ENCODE assay signal across 2 cellular contexts in the genomic region with DNA sequence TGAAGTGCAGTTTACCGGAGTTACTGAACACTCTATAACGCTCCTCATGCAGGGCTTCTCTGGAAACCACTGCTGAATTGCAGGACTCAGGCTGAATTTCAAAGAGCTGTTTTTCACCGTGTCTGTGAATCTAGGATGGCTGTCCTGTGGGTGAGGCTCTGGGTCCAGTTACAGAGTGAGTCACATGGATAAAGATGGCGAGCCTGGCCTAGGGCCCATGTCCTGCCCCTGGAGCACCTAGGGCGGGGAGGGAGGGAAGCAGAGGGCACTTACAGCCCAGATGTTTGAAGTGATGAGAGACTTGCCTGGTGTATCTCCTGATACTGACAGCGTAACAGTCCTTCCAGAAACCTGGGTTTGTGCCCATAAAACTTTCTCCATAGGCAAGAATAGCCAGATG.
TF ChIP-seq lines count a peak whose summit lies in the region.

No MANE protein-coding gene starts in this region.

TF ChIP-seq in GM23338, 12 proteins besides CTCF, POLR2A, EP300 and RAD21 (continued from another document):
- TF ChIP-seq, protein P1, sequence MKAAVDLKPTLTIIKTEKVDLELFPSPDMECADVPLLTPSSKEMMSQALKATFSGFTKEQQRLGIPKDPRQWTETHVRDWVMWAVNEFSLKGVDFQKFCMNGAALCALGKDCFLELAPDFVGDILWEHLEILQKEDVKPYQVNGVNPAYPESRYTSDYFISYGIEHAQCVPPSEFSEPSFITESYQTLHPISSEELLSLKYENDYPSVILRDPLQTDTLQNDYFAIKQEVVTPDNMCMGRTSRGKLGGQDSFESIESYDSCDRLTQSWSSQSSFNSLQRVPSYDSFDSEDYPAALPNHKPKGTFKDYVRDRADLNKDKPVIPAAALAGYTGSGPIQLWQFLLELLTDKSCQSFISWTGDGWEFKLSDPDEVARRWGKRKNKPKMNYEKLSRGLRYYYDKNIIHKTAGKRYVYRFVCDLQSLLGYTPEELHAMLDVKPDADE (IDR thresholded peaks at IDR 0.05) = no peak
- TF ChIP-seq, protein P2, sequence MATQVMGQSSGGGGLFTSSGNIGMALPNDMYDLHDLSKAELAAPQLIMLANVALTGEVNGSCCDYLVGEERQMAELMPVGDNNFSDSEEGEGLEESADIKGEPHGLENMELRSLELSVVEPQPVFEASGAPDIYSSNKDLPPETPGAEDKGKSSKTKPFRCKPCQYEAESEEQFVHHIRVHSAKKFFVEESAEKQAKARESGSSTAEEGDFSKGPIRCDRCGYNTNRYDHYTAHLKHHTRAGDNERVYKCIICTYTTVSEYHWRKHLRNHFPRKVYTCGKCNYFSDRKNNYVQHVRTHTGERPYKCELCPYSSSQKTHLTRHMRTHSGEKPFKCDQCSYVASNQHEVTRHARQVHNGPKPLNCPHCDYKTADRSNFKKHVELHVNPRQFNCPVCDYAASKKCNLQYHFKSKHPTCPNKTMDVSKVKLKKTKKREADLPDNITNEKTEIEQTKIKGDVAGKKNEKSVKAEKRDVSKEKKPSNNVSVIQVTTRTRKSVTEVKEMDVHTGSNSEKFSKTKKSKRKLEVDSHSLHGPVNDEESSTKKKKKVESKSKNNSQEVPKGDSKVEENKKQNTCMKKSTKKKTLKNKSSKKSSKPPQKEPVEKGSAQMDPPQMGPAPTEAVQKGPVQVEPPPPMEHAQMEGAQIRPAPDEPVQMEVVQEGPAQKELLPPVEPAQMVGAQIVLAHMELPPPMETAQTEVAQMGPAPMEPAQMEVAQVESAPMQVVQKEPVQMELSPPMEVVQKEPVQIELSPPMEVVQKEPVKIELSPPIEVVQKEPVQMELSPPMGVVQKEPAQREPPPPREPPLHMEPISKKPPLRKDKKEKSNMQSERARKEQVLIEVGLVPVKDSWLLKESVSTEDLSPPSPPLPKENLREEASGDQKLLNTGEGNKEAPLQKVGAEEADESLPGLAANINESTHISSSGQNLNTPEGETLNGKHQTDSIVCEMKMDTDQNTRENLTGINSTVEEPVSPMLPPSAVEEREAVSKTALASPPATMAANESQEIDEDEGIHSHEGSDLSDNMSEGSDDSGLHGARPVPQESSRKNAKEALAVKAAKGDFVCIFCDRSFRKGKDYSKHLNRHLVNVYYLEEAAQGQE (IDR thresholded peaks at IDR 0.05; ENCODE audit: unreplicated experiment) = no peak
- TF ChIP-seq, protein P3, sequence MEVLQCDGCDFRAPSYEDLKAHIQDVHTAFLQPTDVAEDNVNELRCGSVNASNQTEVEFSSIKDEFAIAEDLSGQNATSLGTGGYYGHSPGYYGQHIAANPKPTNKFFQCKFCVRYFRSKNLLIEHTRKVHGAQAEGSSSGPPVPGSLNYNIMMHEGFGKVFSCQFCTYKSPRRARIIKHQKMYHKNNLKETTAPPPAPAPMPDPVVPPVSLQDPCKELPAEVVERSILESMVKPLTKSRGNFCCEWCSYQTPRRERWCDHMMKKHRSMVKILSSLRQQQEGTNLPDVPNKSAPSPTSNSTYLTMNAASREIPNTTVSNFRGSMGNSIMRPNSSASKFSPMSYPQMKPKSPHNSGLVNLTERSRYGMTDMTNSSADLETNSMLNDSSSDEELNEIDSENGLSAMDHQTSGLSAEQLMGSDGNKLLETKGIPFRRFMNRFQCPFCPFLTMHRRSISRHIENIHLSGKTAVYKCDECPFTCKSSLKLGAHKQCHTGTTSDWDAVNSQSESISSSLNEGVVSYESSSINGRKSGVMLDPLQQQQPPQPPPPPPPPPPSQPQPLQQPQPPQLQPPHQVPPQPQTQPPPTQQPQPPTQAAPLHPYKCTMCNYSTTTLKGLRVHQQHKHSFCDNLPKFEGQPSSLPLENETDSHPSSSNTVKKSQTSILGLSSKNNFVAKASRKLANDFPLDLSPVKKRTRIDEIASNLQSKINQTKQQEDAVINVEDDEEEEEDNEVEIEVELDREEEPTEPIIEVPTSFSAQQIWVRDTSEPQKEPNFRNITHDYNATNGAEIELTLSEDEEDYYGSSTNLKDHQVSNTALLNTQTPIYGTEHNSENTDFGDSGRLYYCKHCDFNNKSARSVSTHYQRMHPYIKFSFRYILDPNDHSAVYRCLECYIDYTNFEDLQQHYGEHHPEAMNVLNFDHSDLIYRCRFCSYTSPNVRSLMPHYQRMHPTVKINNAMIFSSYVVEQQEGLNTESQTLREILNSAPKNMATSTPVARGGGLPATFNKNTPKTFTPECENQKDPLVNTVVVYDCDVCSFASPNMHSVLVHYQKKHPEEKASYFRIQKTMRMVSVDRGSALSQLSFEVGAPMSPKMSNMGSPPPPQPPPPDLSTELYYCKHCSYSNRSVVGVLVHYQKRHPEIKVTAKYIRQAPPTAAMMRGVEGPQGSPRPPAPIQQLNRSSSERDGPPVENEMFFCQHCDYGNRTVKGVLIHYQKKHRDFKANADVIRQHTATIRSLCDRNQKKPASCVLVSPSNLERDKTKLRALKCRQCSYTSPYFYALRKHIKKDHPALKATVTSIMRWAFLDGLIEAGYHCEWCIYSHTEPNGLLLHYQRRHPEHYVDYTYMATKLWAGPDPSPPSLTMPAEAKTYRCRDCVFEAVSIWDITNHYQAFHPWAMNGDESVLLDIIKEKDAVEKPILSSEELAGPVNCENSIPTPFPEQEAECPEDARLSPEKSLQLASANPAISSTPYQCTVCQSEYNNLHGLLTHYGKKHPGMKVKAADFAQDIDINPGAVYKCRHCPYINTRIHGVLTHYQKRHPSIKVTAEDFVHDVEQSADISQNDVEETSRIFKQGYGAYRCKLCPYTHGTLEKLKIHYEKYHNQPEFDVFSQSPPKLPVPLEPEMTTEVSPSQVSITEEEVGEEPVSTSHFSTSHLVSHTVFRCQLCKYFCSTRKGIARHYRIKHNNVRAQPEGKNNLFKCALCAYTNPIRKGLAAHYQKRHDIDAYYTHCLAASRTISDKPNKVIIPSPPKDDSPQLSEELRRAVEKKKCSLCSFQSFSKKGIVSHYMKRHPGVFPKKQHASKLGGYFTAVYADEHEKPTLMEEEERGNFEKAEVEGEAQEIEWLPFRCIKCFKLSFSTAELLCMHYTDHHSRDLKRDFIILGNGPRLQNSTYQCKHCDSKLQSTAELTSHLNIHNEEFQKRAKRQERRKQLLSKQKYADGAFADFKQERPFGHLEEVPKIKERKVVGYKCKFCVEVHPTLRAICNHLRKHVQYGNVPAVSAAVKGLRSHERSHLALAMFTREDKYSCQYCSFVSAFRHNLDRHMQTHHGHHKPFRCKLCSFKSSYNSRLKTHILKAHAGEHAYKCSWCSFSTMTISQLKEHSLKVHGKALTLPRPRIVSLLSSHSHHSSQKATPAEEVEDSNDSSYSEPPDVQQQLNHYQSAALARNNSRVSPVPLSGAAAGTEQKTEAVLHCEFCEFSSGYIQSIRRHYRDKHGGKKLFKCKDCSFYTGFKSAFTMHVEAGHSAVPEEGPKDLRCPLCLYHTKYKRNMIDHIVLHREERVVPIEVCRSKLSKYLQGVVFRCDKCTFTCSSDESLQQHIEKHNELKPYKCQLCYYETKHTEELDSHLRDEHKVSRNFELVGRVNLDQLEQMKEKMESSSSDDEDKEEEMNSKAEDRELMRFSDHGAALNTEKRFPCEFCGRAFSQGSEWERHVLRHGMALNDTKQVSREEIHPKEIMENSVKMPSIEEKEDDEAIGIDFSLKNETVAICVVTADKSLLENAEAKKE (CRISPR knock-in tag; IDR thresholded peaks at IDR 0.05) = no peak
- TF ChIP-seq EZH2 (IDR thresholded peaks at IDR 0.05; ENCODE audit: low read depth, unreplicated experiment) = no peak
- TF ChIP-seq ZNF114 (CRISPR knock-in tag; IDR thresholded peaks at IDR 0.05) = no peak
- TF ChIP-seq EZH2phosphoT487 (IDR thresholded peaks at IDR 0.05; ENCODE audit: unreplicated experiment) = no peak
- TF ChIP-seq NANOG (IDR thresholded peaks at IDR 0.05; ENCODE audit: borderline replicate concordance) = no peak
- no peak for TF ChIP-seq JUNB (IDR thresholded peaks at IDR 0.05; ENCODE audit: unreplicated experiment)
TF ChIP-seq in GM23338: peak in this region for 0.

TF ChIP-seq in HCT116, 20 proteins besides CTCF, POLR2A, EP300 and RAD21 (continued from another document):
- TF ChIP-seq YY1 (IDR thresholded peaks at IDR 0.05; ENCODE audit: extremely low read depth, insufficient replicate concordance, low read depth, low read length) = peak; percentile 71
- peak; percentile 28 for TF ChIP-seq TCF7L2 (IDR thresholded peaks at IDR 0.05; ENCODE audit: borderline replicate concordance, extremely low read depth, insufficient read depth, insufficient read length)
- TF ChIP-seq SIN3A (IDR thresholded peaks at IDR 0.05; ENCODE audit: low read depth) = no peak
